Comparison of ENCODE assay signal across 36 cellular contexts in genomic region chr5:126752052-126752785, GRCh38.
"Had no signal": no experiment of that assay in that cellular context is flagged by ENCODE, and none has a peak within 500 bp of the region (broad histone marks: within the 10 kb centered on the region; RNA-seq: fewer than 3 reads in every experiment).

No MANE protein-coding gene starts in this region.

- H3K9me3 ChIP-seq: adrenal gland, body of pancreas, breast epithelium, MG63, SJCRH30 had no signal

- H3K36me3 ChIP-seq: adrenal gland, breast epithelium, MG63, SJCRH30 had no signal

- H3K4me3 ChIP-seq: adrenal gland, body of pancreas, breast epithelium, MG63, SJCRH30, SK-N-MC had no signal

- H3K27ac ChIP-seq: adrenal gland, body of pancreas, breast epithelium, SJCRH30, SK-N-MC, VCaP had no signal

- FAIRE-seq: astrocyte, TTC549 had no signal

- ATAC-seq: activated naive CD4-positive, alpha-beta T cell treated with anti-CD3 and anti-CD28 coated beads, Interleukin-2, amount 50 U/mL, for 72 hours; activated T-cell treated with anti-CD3 and anti-CD28 coated beads, Interleukin-2, amount 50 U/mL, for 4 hours; body of pancreas; Panc1 had no signal

- H3K36me3 Mint-ChIP-seq: activated naive CD4-positive, alpha-beta T cell treated with anti-CD3 and anti-CD28 coated beads, Interleukin-2, amount 50 U/mL, for 72 hours had no signal

- H3K9me3 Mint-ChIP-seq: activated B cell treated with CpG ODN at 0.5 μM for 24 hours; activated CD4-positive, alpha-beta T cell treated with anti-CD3 and anti-CD28 coated beads, Interleukin-2, amount 10 ng/mL, durations not matched to agents 24 days and 14 days; activated naive CD4-positive, alpha-beta T cell treated with anti-CD3 and anti-CD28 coated beads for 36 hours; activated naive CD4-positive, alpha-beta T cell treated with anti-CD3 and anti-CD28 coated beads, Interleukin-2, amount 50 U/mL, for 72 hours; activated T-cell treated with anti-CD3 and anti-CD28 coated beads, Interleukin-2, amount 50 U/mL, for 4 hours; T-helper 1 cell treated with Interleukin-12 subunit alpha and Interleukin-12 subunit beta and Interleukin-4 antibody, amounts not matched to agents 30 μg/mL and 1 μg/mL, for 36 hours; T-helper 2 cell treated with Interferon-gamma antibody and Interleukin-4, amounts not matched to agents 5 μg/mL and 100 μg/mL, for 36 hours had no signal

- H3K27me3 ChIP-seq: adrenal gland, body of pancreas, breast epithelium, MG63, SJCRH30 had no signal

- H3K27me3 Mint-ChIP-seq: activated B cell treated with CpG ODN at 0.5 μM for 24 hours; activated CD4-positive, alpha-beta T cell treated with anti-CD3 and anti-CD28 coated beads, Interleukin-2, amount 10 ng/mL, durations not matched to agents 24 days and 14 days had no signal

- H3K4me3 Mint-ChIP-seq: activated B cell treated with CpG ODN at 0.5 μM for 24 hours; activated CD4-positive, alpha-beta T cell treated with anti-CD3 and anti-CD28 coated beads, Interleukin-2, amount 10 ng/mL, durations not matched to agents 24 days and 14 days; activated naive CD4-positive, alpha-beta T cell treated with anti-CD3 and anti-CD28 coated beads for 36 hours; activated T-cell treated with anti-CD3 and anti-CD28 coated beads, Interleukin-2, amount 50 U/mL, for 4 hours; activated T-helper 1 cell treated with anti-CD3 and anti-CD28 coated beads, Interleukin-12 subunit alpha, Interleukin-12 subunit beta, Interleukin-2, Interleukin-4 antibody, amounts not matched to agents 30 ng/mL and 10 ng/mL and 1 ng/mL, durations not matched to agents 14 hours and 24 hours and 36 hours; T-helper 1 cell treated with Interleukin-12 subunit alpha and Interleukin-12 subunit beta and Interleukin-4 antibody, amounts not matched to agents 30 μg/mL and 1 μg/mL, for 36 hours; T-helper 2 cell treated with Interferon-gamma antibody and Interleukin-4, amounts not matched to agents 5 μg/mL and 100 μg/mL, for 36 hours had no signal

- DNase-seq: activated B cell treated with CpG ODN at 0.5 μM for 24 hours; activated CD4-positive, alpha-beta T cell treated with anti-CD3 and anti-CD28 coated beads for 1 hour; activated CD4-positive, alpha-beta T cell treated with anti-CD3 and anti-CD28 coated beads, Interleukin-2, amount 10 ng/mL, durations not matched to agents 24 days and 14 days; activated CD4-positive, alpha-beta T cell treated with anti-CD3 and anti-CD28 coated beads, Interleukin-2, amount 50 U/mL, for 4 hours; activated CD8-positive, alpha-beta memory T cell treated with anti-CD3 and anti-CD28 coated beads, Interleukin-2, amount 50 U/mL, for 4 hours; activated gamma-delta T cell treated with Interleukin-2 at 50 U/mL for 16 hours; activated naive CD4-positive, alpha-beta T cell treated with anti-CD3 and anti-CD28 coated beads for 36 hours; activated T-cell treated with anti-CD3 and anti-CD28 coated beads for 4 hours; activated T-cell treated with anti-CD3 and anti-CD28 coated beads, Interleukin-2, amount 50 U/mL, for 4 hours; adrenal gland; body of pancreas; Kasumi-1; KG1; MG63; NCI-H1048; NCI-H1105 treated with DMSO at 0.1 percent for 48 hours; NCI-H1436; NCI-H1694; NCI-H2029; NCI-H345; NCI-H510A; NCI-H526; NCI-H748 treated with DMSO at 0.1 percent for 48 hours; NK-92 treated with Interleukin-12 subunit alpha and Interleukin-12 subunit beta, amount 100 ng/mL, for 24 hours; SHP77; SJCRH30 had no signal

- H3K27ac Mint-ChIP-seq: activated B cell treated with CpG ODN at 0.5 μM for 24 hours; activated CD4-positive, alpha-beta T cell treated with anti-CD3 and anti-CD28 coated beads, Interleukin-2, amount 10 ng/mL, durations not matched to agents 24 days and 14 days; activated naive CD4-positive, alpha-beta T cell treated with anti-CD3 and anti-CD28 coated beads for 36 hours; activated naive CD4-positive, alpha-beta T cell treated with anti-CD3 and anti-CD28 coated beads, Interleukin-2, amount 50 U/mL, for 72 hours; activated T-helper 1 cell treated with anti-CD3 and anti-CD28 coated beads, Interleukin-12 subunit alpha, Interleukin-12 subunit beta, Interleukin-2, Interleukin-4 antibody, amounts not matched to agents 30 ng/mL and 10 ng/mL and 1 ng/mL, durations not matched to agents 14 hours and 24 hours and 36 hours; T-helper 1 cell treated with Interleukin-12 subunit alpha and Interleukin-12 subunit beta and Interleukin-4 antibody, amounts not matched to agents 30 μg/mL and 1 μg/mL, for 36 hours; T-helper 2 cell treated with Interferon-gamma antibody and Interleukin-4, amounts not matched to agents 5 μg/mL and 100 μg/mL, for 36 hours had no signal

- H3K4me1 ChIP-seq: adrenal gland, body of pancreas, breast epithelium, SJCRH30 had no signal
